ENCODE assay signal across 11 cellular contexts in the genomic region with DNA sequence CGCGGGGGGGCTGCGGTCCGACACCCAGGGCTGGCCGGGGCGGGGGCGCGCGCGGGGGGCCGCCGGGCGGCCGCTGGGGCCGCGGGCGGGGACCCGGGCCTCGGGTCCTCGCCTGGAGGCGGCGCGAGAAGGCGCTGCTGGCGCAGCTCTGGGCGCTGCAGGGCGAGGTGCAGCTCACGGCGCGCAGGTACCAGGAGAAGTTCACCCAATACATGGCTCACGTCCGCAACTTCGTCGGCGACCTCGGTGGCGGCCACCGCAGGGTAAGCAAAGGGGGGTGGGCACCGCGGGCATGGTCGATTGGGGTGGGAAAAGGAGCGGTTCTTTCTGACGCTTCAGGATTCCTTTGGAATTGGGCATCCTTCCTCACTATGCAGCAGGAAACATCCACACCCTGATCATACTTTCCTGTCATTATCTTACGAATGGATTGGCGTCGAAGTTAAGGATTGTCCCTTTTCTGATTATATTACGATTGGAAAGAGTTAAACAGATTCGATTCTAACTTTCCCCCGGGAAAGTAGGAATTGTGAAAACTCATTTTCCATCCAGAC. TPM values are rescaled to one million over a fixed set of nuclear protein-coding genes. Genes with fewer than 3 reads are reported as not detected.
DNase-seq lines count a peak whose midpoint lies in the region; ATAC-seq and TF ChIP-seq lines count a peak whose summit lies in the region.
"Had no signal": no experiment of that assay in that cellular context is flagged by ENCODE, and none has a peak within 500 bp of the region (broad histone marks: within the 10 kb centered on the region; RNA-seq: fewer than 3 reads in every experiment).

No MANE protein-coding gene starts in this region.

- 1 to 4% (median 3%) methylated on average over 11 to 49 of the region's 49 CpGs for WGBS in adrenal gland, 4 donors

- no peaks in the 10 kb centered on the region for H3K4me1 ChIP-seq in NT2/D1 (ENCODE audit: insufficient read depth, insufficient read length)
- peaks cover 6% of the 10 kb centered on the region for H3K4me1 ChIP-seq in iPS-18a (ENCODE audit: control insufficient read depth, low read depth, low read length)
- no peaks in the 10 kb centered on the region for H3K4me1 ChIP-seq in skeletal muscle satellite cell (ENCODE audit: control insufficient read depth, insufficient read depth, low read length)
- no peaks in the 10 kb centered on the region for H3K4me1 ChIP-seq in adrenal gland (replicated peaks in 1 of 2)

- H3K27ac ChIP-seq in iPS-18a (ENCODE audit: low read length) (no peak overlapping the region), adrenal gland (peak overlapping the region in 1 of 5 donors; percentile 66)

- H3K36me3 ChIP-seq in NT2/D1 (ENCODE audit: insufficient read depth, insufficient read length, low read length) (no peaks in the 10 kb centered on the region), iPS-18a (ENCODE audit: control insufficient read depth, low read depth, low read length) (no peaks in the 10 kb centered on the region), skeletal muscle satellite cell (ENCODE audit: insufficient read depth, low read length) (no peaks in the 10 kb centered on the region), adrenal gland (replicated peaks in 1 of 2) (no peaks in the 10 kb centered on the region)

- no peak for TF ChIP-seq CTCF in adrenal gland (IDR thresholded peaks at IDR 0.05)

- H3K27me3 ChIP-seq in NT2/D1 (ENCODE audit: insufficient read depth, insufficient read length) = peaks cover 47% of the 10 kb centered on the region
- H3K27me3 ChIP-seq in iPS-18a (ENCODE audit: control insufficient read depth, insufficient read depth, low read length) = peaks cover 45% of the 10 kb centered on the region
- peaks cover 41% of the 10 kb centered on the region for H3K27me3 ChIP-seq in skeletal muscle satellite cell (ENCODE audit: control insufficient read depth, insufficient read depth, low read length)
- peaks cover 18% of the 10 kb centered on the region for H3K27me3 ChIP-seq in adrenal gland

- H3K9me3 ChIP-seq in NT2/D1 (ENCODE audit: insufficient read depth, low read length) (no peaks in the 10 kb centered on the region), iPS-18a (ENCODE audit: control insufficient read depth, low read depth, low read length) (no peaks in the 10 kb centered on the region), skeletal muscle satellite cell (replicated peaks; ENCODE audit: low read length) (no peaks in the 10 kb centered on the region), adrenal gland (replicated peaks in 1 of 3) (no peaks in the 10 kb centered on the region)

- intact Hi-C loops in adrenal gland (cut with DNase I) = no loop called here

- peak; percentile 38 for DNase-seq in DMS53 treated with DMSO at 0.1 percent for 48 hours (lab: John Stamatoyannopoulos, UW; ENCODE audit: unreplicated experiment)
- DNase-seq in NT2/D1 (ENCODE audit: low read depth, low spot score) = no peak
- DNase-seq in T-helper 9 cell = no peak
- DNase-seq in germinal center (ENCODE audit: low spot score) = no peak
- DNase-seq in adrenal gland = no peak
- DNase-seq: NCI-H2227 treated with DMSO at 0.1 percent for 48 hours had no signal

- no peak for TF ChIP-seq POLR2A in adrenal gland (IDR thresholded peaks at IDR 0.05)

- H3K4me2 ChIP-seq in skeletal muscle satellite cell (ENCODE audit: low read length) = peak overlapping the region; percentile 34

- peak overlapping the region; percentile 76 for H3K9ac ChIP-seq in NT2/D1 (ENCODE audit: insufficient read length, low read depth)
- no peak overlapping the region for H3K9ac ChIP-seq in iPS-18a (ENCODE audit: low read length)
- H3K9ac ChIP-seq in skeletal muscle satellite cell (ENCODE audit: low read depth, low read length) = no peak overlapping the region

- ATAC-seq in HG03469 (IDR thresholded peaks at IDR 0.05; ENCODE audit: unreplicated experiment) = no peak
- ATAC-seq: HCT116 had no signal

- H3K4me3 ChIP-seq in NT2/D1 (ENCODE audit: insufficient read length, low read depth) = peak overlapping the region; percentile 71
- peak overlapping the region; percentile 57 for H3K4me3 ChIP-seq in iPS-18a (ENCODE audit: low read length)
- no peak overlapping the region for H3K4me3 ChIP-seq in skeletal muscle satellite cell (ENCODE audit: low read length)
- H3K4me3 ChIP-seq in adrenal gland = peak overlapping the region in 1 of 4 donors; percentile 59

RNA-seq across cellular contexts. Expression of a gene that starts 0.8 kb away (rescaled TPM):
- total RNA-seq in skeletal muscle satellite cell (2012; rRNA removed) = not detected in 2 replicates
- 1 to 10 TPM in 4 of 8 donors, under 1 TPM in 4; 0.28 to 2.3 (median 1.1) TPM for total RNA-seq in adrenal gland
- 1 to 10 TPM in 2 of 3 donors, under 1 TPM in 1; 0.48 to 1.2 (median 1.0) TPM for polyA plus RNA-seq in adrenal gland
- total RNA-seq: HT-29 had no signal
